ENCODE assay signal across 19 cellular contexts in genomic region chr20:10655723-10656122, GRCh38. TPM values are rescaled to one million over a fixed set of nuclear protein-coding genes. Genes with fewer than 3 reads are reported as not detected.
A peak's percentile ranks its signal among the peaks of the same experiment; 100 is the strongest.
DNase-seq lines count a peak whose midpoint lies in the region; ATAC-seq and TF ChIP-seq lines count a peak whose summit lies in the region.
"Had no signal": no experiment of that assay in that cellular context is flagged by ENCODE, and none has a peak within 500 bp of the region (broad histone marks: within the 10 kb centered on the region; RNA-seq: fewer than 3 reads in every experiment).

No MANE protein-coding gene starts in this region.

- H3K4me3 ChIP-seq in endodermal cell (ENCODE audit: low read length) (no peak overlapping the region), subcutaneous abdominal adipose tissue (ENCODE audit: low read depth in 1 of 5, low read length in 5 of 5) (no peak overlapping the region)
- H3K4me3 ChIP-seq: lung, Peyer's patch, testis had no signal

- H3K4me1 ChIP-seq in endodermal cell (ENCODE audit: control insufficient read depth, insufficient read depth, low read length) (peaks cover 3% of the 10 kb centered on the region), subcutaneous abdominal adipose tissue (ENCODE audit: control insufficient read depth in 5 of 5, insufficient read depth in 5 of 5, low read length in 5 of 5) (peaks cover 20 to 60% (median 40%) of the 10 kb centered on the region in 5 donors)

- DNase-seq in WTC11 (ENCODE audit: low spot score) = no peak
- no peak for DNase-seq in endodermal cell
- DNase-seq in neural crest cell (ENCODE audit: low read depth, low spot score) = no peak
- DNase-seq in RPMI8226 = no peak
- no peak for DNase-seq in stimulated activated naive CD8-positive, alpha-beta T cell treated with anti-CD3 and anti-CD28 coated beads, Interleukin-15, amount 100 ng/mL, for 72 hours
- DNase-seq: activated CD8-positive, alpha-beta T cell treated with anti-CD3 and anti-CD28 coated beads, Interleukin-2, amount 10 ng/mL, durations not matched to agents 7 days and 5 days; activated T-cell treated with anti-CD3 and anti-CD28 coated beads, Interleukin-2, amount 50 U/mL, for 48 hours; foreskin fibroblast; naive thymus-derived CD8-positive, alpha-beta T cell; NCI-H1436; Peyer's patch; SW 1271; testis had no signal

- 74 to 90% methylated on average over 4 to 7 of the region's 9 CpGs for WGBS in endodermal cell (ENCODE audit: insufficient coverage in 1 of 2, insufficient read length in 1 of 2), 2 experiments

- CTCF ChIA-PET in WTC11 (lab: Charles Lee) = interaction anchor here (0.6 to 2.2 kb wide), 4 partner anchors 15 to 747 kb away, joined by 3 to 6 read pairs (median 4); no protein-coding TSS in a partner anchor

- H3K27ac Mint-ChIP-seq in WTC11 (peak overlapping the region; percentile 79), endodermal cell (no peak overlapping the region), neural crest cell (ENCODE audit: unreplicated experiment) (no peak overlapping the region)
- H3K27ac Mint-ChIP-seq in stimulated activated naive CD8-positive, alpha-beta T cell treated with anti-CD3 and anti-CD28 coated beads, Interleukin-15, amount 100 ng/mL, for 72 hours = no peak overlapping the region
- H3K27ac Mint-ChIP-seq: activated CD8-positive, alpha-beta T cell treated with anti-CD3 and anti-CD28 coated beads, Interleukin-2, amount 10 ng/mL, durations not matched to agents 7 days and 5 days; activated naive CD4-positive, alpha-beta T cell treated with anti-CD3 and anti-CD28 coated beads, Interleukin-2, amount 50 U/mL, for 72 hours; naive thymus-derived CD8-positive, alpha-beta T cell had no signal

- no peak overlapping the region for H3K4me3 Mint-ChIP-seq in WTC11
- no peak overlapping the region for H3K4me3 Mint-ChIP-seq in endodermal cell
- peak overlapping the region; percentile 52 for H3K4me3 Mint-ChIP-seq in neural crest cell
- H3K4me3 Mint-ChIP-seq in stimulated activated naive CD8-positive, alpha-beta T cell treated with anti-CD3 and anti-CD28 coated beads, Interleukin-15, amount 100 ng/mL, for 72 hours = no peak overlapping the region
- H3K4me3 Mint-ChIP-seq: activated CD8-positive, alpha-beta T cell treated with anti-CD3 and anti-CD28 coated beads, Interleukin-2, amount 10 ng/mL, durations not matched to agents 7 days and 5 days; naive thymus-derived CD8-positive, alpha-beta T cell had no signal

- H3K27me3 Mint-ChIP-seq in WTC11 (ENCODE audit: low read depth) = no peaks in the 10 kb centered on the region
- H3K27me3 Mint-ChIP-seq in endodermal cell (ENCODE audit: insufficient read depth) = peaks cover 77% of the 10 kb centered on the region
- no peaks in the 10 kb centered on the region for H3K27me3 Mint-ChIP-seq in neural crest cell (ENCODE audit: low read depth)
- peaks cover 62% of the 10 kb centered on the region for H3K27me3 Mint-ChIP-seq in stimulated activated naive CD8-positive, alpha-beta T cell treated with anti-CD3 and anti-CD28 coated beads, Interleukin-15, amount 100 ng/mL, for 72 hours

- H3K27me3 ChIP-seq in endodermal cell (ENCODE audit: control insufficient read depth, insufficient read depth, low read length, poor library complexity, severe bottlenecking) (peaks cover 84% of the 10 kb centered on the region), subcutaneous abdominal adipose tissue (ENCODE audit: control insufficient read depth in 5 of 5, insufficient read depth in 4 of 5, low read length in 5 of 5) (no peaks in the 10 kb centered on the region)
- H3K27me3 ChIP-seq: Peyer's patch, testis had no signal

- ATAC-seq in WTC11 (no peak), GM21723 (IDR thresholded peaks at IDR 0.05; ENCODE audit: unreplicated experiment) (no peak), GM18867 (IDR thresholded peaks at IDR 0.05; ENCODE audit: unreplicated experiment) (no peak)
- ATAC-seq in stimulated activated naive CD8-positive, alpha-beta T cell treated with anti-CD3 and anti-CD28 coated beads, Interleukin-15, amount 100 ng/mL, for 72 hours = no peak
- ATAC-seq: activated CD8-positive, alpha-beta T cell treated with anti-CD3 and anti-CD28 coated beads, Interleukin-2, amount 10 ng/mL, durations not matched to agents 7 days and 5 days; activated naive CD4-positive, alpha-beta T cell treated with anti-CD3 and anti-CD28 coated beads, Interleukin-2, amount 50 U/mL, for 72 hours; naive thymus-derived CD8-positive, alpha-beta T cell had no signal

- H3K36me3 ChIP-seq in endodermal cell (ENCODE audit: control insufficient read depth, insufficient read depth, low read length) = no peaks in the 10 kb centered on the region
- peaks cover 7 to 83% (median 65%) of the 10 kb centered on the region in 5 donors for H3K36me3 ChIP-seq in subcutaneous abdominal adipose tissue (ENCODE audit: control insufficient read depth in 5 of 5, insufficient read depth in 5 of 5, low read length in 5 of 5)

- no peaks in the 10 kb centered on the region for H3K9me3 ChIP-seq in endodermal cell (ENCODE audit: control insufficient read depth, low read length)
- no peaks in the 10 kb centered on the region for H3K9me3 ChIP-seq in subcutaneous abdominal adipose tissue (ENCODE audit: control insufficient read depth in 5 of 5, low read length in 5 of 5)
- H3K9me3 ChIP-seq: Peyer's patch, testis had no signal

- H3K9me3 Mint-ChIP-seq in WTC11 (no peaks in the 10 kb centered on the region), endodermal cell (peaks cover 5% of the 10 kb centered on the region), neural crest cell (no peaks in the 10 kb centered on the region)
- H3K9me3 Mint-ChIP-seq in stimulated activated naive CD8-positive, alpha-beta T cell treated with anti-CD3 and anti-CD28 coated beads, Interleukin-15, amount 100 ng/mL, for 72 hours = no peaks in the 10 kb centered on the region
- H3K9me3 Mint-ChIP-seq: activated naive CD4-positive, alpha-beta T cell treated with anti-CD3 and anti-CD28 coated beads, Interleukin-2, amount 50 U/mL, for 72 hours; naive thymus-derived CD8-positive, alpha-beta T cell had no signal

- H3K36me3 Mint-ChIP-seq in WTC11 (peaks cover 70% of the 10 kb centered on the region), endodermal cell (ENCODE audit: low read depth) (peaks cover 58% of the 10 kb centered on the region), neural crest cell (ENCODE audit: low read depth) (peaks cover 33% of the 10 kb centered on the region)
- H3K36me3 Mint-ChIP-seq: activated naive CD4-positive, alpha-beta T cell treated with anti-CD3 and anti-CD28 coated beads, Interleukin-2, amount 50 U/mL, for 72 hours; naive thymus-derived CD8-positive, alpha-beta T cell had no signal

- POLR2A ChIA-PET in WTC11 (lab: Charles Lee) = no interaction called here

- H3K27ac ChIP-seq in endodermal cell (ENCODE audit: low read depth, low read length) (peak overlapping the region; percentile 70), subcutaneous abdominal adipose tissue (ENCODE audit: low read depth, low read length) (peak overlapping the region; percentile 30)
- H3K27ac ChIP-seq: testis, VCaP had no signal

- no peak overlapping the region for H3K9ac ChIP-seq in endodermal cell (ENCODE audit: extremely low read depth, low read length, poor library complexity, severe bottlenecking)
- H3K9ac ChIP-seq in subcutaneous abdominal adipose tissue (ENCODE audit: low read length in 5 of 5) = no peak overlapping the region

- peaks cover 90% of the 10 kb centered on the region for H3K4me1 Mint-ChIP-seq in WTC11
- peaks cover 46% of the 10 kb centered on the region for H3K4me1 Mint-ChIP-seq in endodermal cell
- H3K4me1 Mint-ChIP-seq in neural crest cell = peaks cover 85% of the 10 kb centered on the region
- H3K4me1 Mint-ChIP-seq in stimulated activated naive CD8-positive, alpha-beta T cell treated with anti-CD3 and anti-CD28 coated beads, Interleukin-15, amount 100 ng/mL, for 72 hours = no peaks in the 10 kb centered on the region
- H3K4me1 Mint-ChIP-seq: naive thymus-derived CD8-positive, alpha-beta T cell had no signal

- TF ChIP-seq CTCF in WTC11 (IDR thresholded peaks at IDR 0.05) (no peak), endodermal cell (conservative IDR thresholded peaks at IDR 0.05) (no peak), neural crest cell (conservative IDR thresholded peaks at IDR 0.05) (no peak)

TF ChIP-seq in WTC11, 78 proteins besides CTCF, POLR2A, EP300 and RAD21 (continues in another document):
- no peak for TF ChIP-seq PRDM15 (CRISPR knock-in tag; IDR thresholded peaks at IDR 0.05)

RNA-seq across cellular contexts. Expression of gene JAG1, which starts 18.1 kb away (rescaled TPM):
- total RNA-seq in WTC11 (2021) (38.3 to 45.2 TPM (median 41.6 TPM) in 3 replicates), endodermal cell (10 to 100 TPM in 1 of 2 donors, 1 to 10 TPM in 1; 6.8 to 19.7 TPM), neural crest cell (67.7 and 70.3 TPM in 2 replicates)
- polyA plus RNA-seq in endodermal cell (2013, experiment 1 of 2) = 88.8 TPM
- 76.5 TPM for polyA plus RNA-seq in endodermal cell (2013, experiment 2 of 2)
